In the genomic region with DNA sequence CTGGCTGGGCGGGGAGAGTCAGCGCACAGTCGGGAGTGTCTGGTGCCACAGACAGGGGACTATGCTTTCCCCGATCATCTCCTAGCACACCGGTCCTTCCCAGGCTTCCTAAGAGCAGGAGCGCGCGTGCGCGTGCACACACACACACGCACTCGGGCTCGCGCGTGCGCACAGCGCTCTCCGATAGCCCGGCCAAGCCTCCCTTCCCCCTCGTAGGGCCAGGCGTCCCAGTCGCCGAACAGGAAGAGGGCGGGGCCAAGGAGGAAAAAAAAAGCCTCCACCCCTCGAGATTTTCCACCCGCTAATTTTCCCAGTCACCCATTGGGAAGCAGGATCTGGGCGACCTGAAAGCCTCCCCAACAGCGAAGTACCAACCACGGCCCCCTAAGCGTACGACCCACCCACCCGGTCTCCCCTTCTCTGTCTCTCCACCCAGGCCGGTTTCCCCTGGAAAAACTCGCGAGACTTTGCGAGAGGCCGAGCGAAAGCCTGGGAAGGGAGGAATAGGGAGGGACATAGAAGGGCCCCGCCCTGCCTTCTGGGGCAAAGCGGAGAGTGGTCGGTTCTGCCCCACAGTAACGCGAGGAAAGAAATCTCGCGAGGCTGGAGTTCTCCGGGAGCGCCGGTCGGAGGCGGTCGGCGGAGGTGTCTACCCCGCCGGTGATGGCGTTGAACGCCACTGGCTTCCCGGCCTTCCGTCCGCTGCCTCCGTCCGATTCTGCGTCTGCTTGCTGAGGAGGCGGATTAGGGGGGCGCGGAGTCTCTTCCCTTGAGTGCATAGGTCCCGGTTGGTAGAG, we compare ENCODE assay signal across 8 cellular contexts. TPM values are rescaled to one million over a fixed set of nuclear protein-coding genes. Genes with fewer than 3 reads are reported as not detected.
DNase-seq lines count a peak whose midpoint lies in the region; ATAC-seq and TF ChIP-seq lines count a peak whose summit lies in the region.

A gene (plus strand): TSS at position 608 of the 797 bp plus-strand sequence. CDS start 15,689 bp downstream, outside the sequence.
A gene with protein sequence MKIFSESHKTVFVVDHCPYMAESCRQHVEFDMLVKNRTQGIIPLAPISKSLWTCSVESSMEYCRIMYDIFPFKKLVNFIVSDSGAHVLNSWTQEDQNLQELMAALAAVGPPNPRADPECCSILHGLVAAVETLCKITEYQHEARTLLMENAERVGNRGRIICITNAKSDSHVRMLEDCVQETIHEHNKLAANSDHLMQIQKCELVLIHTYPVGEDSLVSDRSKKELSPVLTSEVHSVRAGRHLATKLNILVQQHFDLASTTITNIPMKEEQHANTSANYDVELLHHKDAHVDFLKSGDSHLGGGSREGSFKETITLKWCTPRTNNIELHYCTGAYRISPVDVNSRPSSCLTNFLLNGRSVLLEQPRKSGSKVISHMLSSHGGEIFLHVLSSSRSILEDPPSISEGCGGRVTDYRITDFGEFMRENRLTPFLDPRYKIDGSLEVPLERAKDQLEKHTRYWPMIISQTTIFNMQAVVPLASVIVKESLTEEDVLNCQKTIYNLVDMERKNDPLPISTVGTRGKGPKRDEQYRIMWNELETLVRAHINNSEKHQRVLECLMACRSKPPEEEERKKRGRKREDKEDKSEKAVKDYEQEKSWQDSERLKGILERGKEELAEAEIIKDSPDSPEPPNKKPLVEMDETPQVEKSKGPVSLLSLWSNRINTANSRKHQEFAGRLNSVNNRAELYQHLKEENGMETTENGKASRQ (minus strand): TSS at position 119 of the 797 bp plus-strand sequence. CDS start 1,178 bp downstream, outside the sequence.

- no peaks in the 10 kb centered on the region for H3K27me3 Mint-ChIP-seq in IgD-negative memory B cell

- H3K4me1 ChIP-seq in mucosa of descending colon (ENCODE audit: low read depth): peaks cover 15% of the 10 kb centered on the region

- peak within 1 kb of the TSS; percentile 93 for H3K4me3 ChIP-seq in epithelial cell of esophagus (ENCODE audit: low read length)
- peak within 1 kb of the TSS; percentile 51 for H3K4me3 ChIP-seq in mucosa of descending colon

- intact Hi-C loops in mucosa of descending colon (cut with DNase I, micrococcal nuclease): no loop called here

- H3K36me3 ChIP-seq in mucosa of descending colon (ENCODE audit: low read depth): peaks cover 7% of the 10 kb centered on the region

- no peaks in the 10 kb centered on the region for H3K9me3 Mint-ChIP-seq in IgD-negative memory B cell

- ATAC-seq in GM21529 (IDR thresholded peaks at IDR 0.05; ENCODE audit: unreplicated experiment) (peak; percentile 86), mucosa of descending colon (peak; percentile 95)

- peaks cover 10% of the 10 kb centered on the region for H3K36me3 Mint-ChIP-seq in IgD-negative memory B cell

- H3K4me3 Mint-ChIP-seq in IgD-negative memory B cell: peak within 1 kb of the TSS; percentile 94 to 99 (median 97)

- H3K9me3 ChIP-seq in mucosa of descending colon: no peaks in the 10 kb centered on the region

- peak within 1 kb of the TSS; percentile 89 to 99 (median 97) for H3K27ac Mint-ChIP-seq in IgD-negative memory B cell

- peaks cover 47 to 58% (median 50%) of the 10 kb centered on the region in 3 donors for H3K4me1 Mint-ChIP-seq in IgD-negative memory B cell

- TF ChIP-seq CTCF in epithelial cell of esophagus (IDR thresholded peaks at IDR 0.05; ENCODE audit: insufficient read depth, low read depth, low read length, missing control alignments): no peak
- no peak for TF ChIP-seq CTCF in mucosa of descending colon (IDR thresholded peaks at IDR 0.05)

- peak; percentile 93 for DNase-seq in DMS 273 treated with DMSO at 0.1 percent for 48 hours (lab: John Stamatoyannopoulos, UW)
- DNase-seq in OCI-M2 (lab: John Stamatoyannopoulos, UW; ENCODE audit: unreplicated experiment): peak; percentile 41
- DNase-seq in activated T-cell treated with anti-CD3 and anti-CD28 coated beads for 4 hours: peak; percentile 96
- peak; percentile 98 for DNase-seq in epithelial cell of esophagus (ENCODE audit: low read depth)
- DNase-seq in mucosa of descending colon: peak; percentile 98 to 100 (median 98)
- DNase-seq in stimulated activated CD8-positive, alpha-beta memory T cell treated with anti-CD3 and anti-CD28 coated beads, Interleukin-4, amount 100 ng/mL, for 24 hours (ENCODE audit: low read depth): peak; percentile 94

RNA-seq across cellular contexts. Expression of the first gene that starts in this region (rescaled TPM):
- 66.2 TPM for polyA plus RNA-seq in IgD-negative memory B cell
- 10 to 100 TPM; 25.1 to 50.9 (median 28.2) TPM for total RNA-seq in mucosa of descending colon

RNA-seq across cellular contexts. Expression of the second gene that starts in this region (rescaled TPM):
- polyA plus RNA-seq in IgD-negative memory B cell: 14.6 TPM
- 10 to 100 TPM; 15.0 to 17.6 (median 17.2) TPM for total RNA-seq in mucosa of descending colon

Comparison
In these comparisons a context has a peak if more than half of its experiments do, and no peak if none do; other contexts are left out.
1. Peak in every context shown above with its lines: DNase-seq, ATAC-seq and H3K4me3 ChIP-seq.
2. DNase-seq: peak in every context shown above with its lines; median percentile 98 in epithelial cell of esophagus; 98 in mucosa of descending colon; 96 in activated T-cell treated with anti-CD3 and anti-CD28 coated beads for 4 hours; 94 in stimulated activated CD8-positive, alpha-beta memory T cell treated with anti-CD3 and anti-CD28 coated beads, Interleukin-4, amount 100 ng/mL, for 24 hours; 93 in DMS 273 treated with DMSO at 0.1 percent for 48 hours; 41 in OCI-M2.